8 cellular contexts compared by ENCODE assay signal in the genomic region with DNA sequence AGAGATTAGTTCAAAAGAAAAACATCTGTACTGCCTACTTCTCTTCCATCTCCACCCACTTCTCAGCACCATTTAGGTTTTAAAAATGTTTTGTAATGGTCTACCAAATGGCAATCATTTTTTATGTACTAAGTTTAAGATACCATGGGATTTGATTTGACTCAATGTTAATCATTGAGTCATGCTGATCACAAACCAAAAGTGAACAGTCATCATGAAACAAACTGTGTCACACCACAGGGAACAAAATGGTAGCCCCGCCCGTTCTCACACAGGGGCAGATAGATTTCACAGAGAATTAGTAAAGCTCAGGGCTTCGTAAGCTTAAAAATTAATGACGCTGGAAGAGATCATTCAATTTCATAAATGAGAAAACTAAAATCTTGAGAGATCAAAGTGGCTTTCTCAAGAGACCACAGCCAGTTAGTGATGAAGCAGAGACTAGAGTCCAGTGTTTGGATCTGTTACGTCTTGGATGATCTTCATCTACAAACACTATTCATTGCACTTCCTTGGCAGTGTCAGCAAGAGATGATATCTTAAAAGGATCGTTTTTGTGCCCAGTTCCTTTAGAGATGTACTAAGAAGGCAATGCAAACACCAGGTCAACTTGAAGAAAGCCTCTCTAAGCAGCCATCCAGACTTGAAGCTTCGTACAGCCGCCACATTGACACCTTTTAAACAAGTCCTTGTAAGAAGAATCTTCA. TPM values are rescaled to one million over a fixed set of nuclear protein-coding genes. Genes with fewer than 3 reads are reported as not detected.
DNase-seq lines count a peak whose midpoint lies in the region; ATAC-seq and TF ChIP-seq lines count a peak whose summit lies in the region.

No MANE protein-coding gene starts in this region.

- H3K9me3 ChIP-seq in esophagus squamous epithelium = no peaks in the 10 kb centered on the region
- H3K9me3 ChIP-seq in thoracic aorta = no peaks in the 10 kb centered on the region

- no peaks in the 10 kb centered on the region for H3K36me3 ChIP-seq in esophagus squamous epithelium
- no peaks in the 10 kb centered on the region for H3K36me3 ChIP-seq in thoracic aorta

- H3K27me3 ChIP-seq in esophagus squamous epithelium (peaks cover 0 to 8% (median 0%) of the 10 kb centered on the region in 4 donors), thoracic aorta (replicated peaks; ENCODE audit: insufficient read depth) (no peaks in the 10 kb centered on the region)

- H3K4me1 ChIP-seq in esophagus squamous epithelium (peaks cover 0 to 26% (median 11%) of the 10 kb centered on the region in 3 donors), thoracic aorta (ENCODE audit: control insufficient read depth in 1 of 2, low read depth in 2 of 2) (peaks cover 0 to 7% of the 10 kb centered on the region in 2 donors)

- H3K27ac ChIP-seq in esophagus squamous epithelium (peak overlapping the region in 3 of 4 donors; percentile 4 to 54 (median 38)), thoracic aorta (peak overlapping the region in 1 of 2 donors; percentile 8)

- no peak for TF ChIP-seq CTCF in esophagus squamous epithelium (IDR thresholded peaks at IDR 0.05)
- TF ChIP-seq CTCF in thoracic aorta (IDR thresholded peaks at IDR 0.05) = no peak

- no peak for TF ChIP-seq POLR2A in esophagus squamous epithelium (IDR thresholded peaks at IDR 0.05)

- peak; percentile 83 for ATAC-seq in GM18498 (IDR thresholded peaks at IDR 0.05; ENCODE audit: unreplicated experiment)
- ATAC-seq in GM21576 (IDR thresholded peaks at IDR 0.05; ENCODE audit: unreplicated experiment) = peak; percentile 80
- no peak for ATAC-seq in thoracic aorta (ENCODE audit: insufficient number of reproducible peaks, low FRiP score, low read depth)

- no peak overlapping the region for H3K4me3 ChIP-seq in esophagus squamous epithelium
- peak overlapping the region; percentile 63 for H3K4me3 ChIP-seq in thoracic aorta

- DNase-seq in HT1080 (ENCODE audit: low read depth) (peak; percentile 74), esophagus squamous epithelium (lab: John Stamatoyannopoulos, UW) (no peak), thoracic aorta (ENCODE audit: low spot score) (peak; percentile 17), SIG-M5 (lab: John Stamatoyannopoulos, UW) (no peak), epidermal melanocyte (ENCODE audit: insufficient read length, low spot score) (no peak), NCI-H1436 treated with DMSO at 0.1 percent for 48 hours (lab: John Stamatoyannopoulos, UW) (no peak)

- intact Hi-C loops in esophagus squamous epithelium (cut with DNase I) = no loop called here

- 61 to 64% methylated on average over 8 of the region's 8 CpGs for WGBS in esophagus squamous epithelium, 2 donors

RNA-seq across cellular contexts. Expression of gene TRIO, which starts 33.9 kb away (rescaled TPM):
- total RNA-seq in HT1080 (2014; rRNA removed; shearing (Covaris generic)) = 144 and 162 TPM in 2 replicates
- polyA plus RNA-seq in HT1080 (2015; cell fraction: cytosol; rRNA removed) = 83.4 and 89.2 TPM in 2 replicates
- 375 and 390 TPM in 2 replicates for polyA plus RNA-seq in HT1080 (2015; cell fraction: nucleus; rRNA removed)
- 100 to 1,000 TPM in 1 of 4 donors, 10 to 100 TPM in 3; 21.2 to 105 (median 47.6) TPM for total RNA-seq in esophagus squamous epithelium
- total RNA-seq in thoracic aorta = 100 to 1,000 TPM; 219 to 300 TPM

Comparison
In these comparisons a context has a peak if more than half of its experiments do, and no peak if none do; other contexts are left out.
1. DNase-seq: peak in HT1080 (single experiment) and thoracic aorta (single experiment); none in esophagus squamous epithelium (single experiment), SIG-M5 (single experiment), epidermal melanocyte (single experiment) and NCI-H1436 treated with DMSO at 0.1 percent for 48 hours (single experiment).